8 cellular contexts compared by ENCODE assay signal in genomic region chrX:11533211-11533651, GRCh38.
DNase-seq lines count a peak whose midpoint lies in the region; ATAC-seq and TF ChIP-seq lines count a peak whose summit lies in the region.

No MANE protein-coding gene starts in this region.

- H3K4me3 Mint-ChIP-seq in activated B cell treated with CpG ODN at 0.5 μM for 24 hours = no peak overlapping the region
- H3K4me3 Mint-ChIP-seq in glutamatergic neuron (ENCODE audit: unreplicated experiment) = no peak overlapping the region

- POLR2A ChIA-PET in activated B cell treated with CpG ODN at 0.5 μM for 24 hours (lab: Charles Lee) = no interaction called here

- DNase-seq in D341Med (ENCODE audit: low spot score) (peak; percentile 39), NCI-H2196 (lab: John Stamatoyannopoulos, UW; ENCODE audit: unreplicated experiment) (peak; percentile 45), activated B cell treated with CpG ODN at 0.5 μM for 24 hours (no peak), glutamatergic neuron (no peak), putamen (ENCODE audit: low spot score) (peak; percentile 49), ecto neural progenitor cell (ENCODE audit: low spot score) (no peak)

- H3K27me3 Mint-ChIP-seq in activated B cell treated with CpG ODN at 0.5 μM for 24 hours (no peaks in the 10 kb centered on the region), glutamatergic neuron (ENCODE audit: unreplicated experiment) (no peaks in the 10 kb centered on the region)

- H3K4me1 Mint-ChIP-seq in activated B cell treated with CpG ODN at 0.5 μM for 24 hours (peaks cover 3% of the 10 kb centered on the region), glutamatergic neuron (ENCODE audit: low read depth, unreplicated experiment) (no peaks in the 10 kb centered on the region)

- no peak overlapping the region for H3K27ac Mint-ChIP-seq in activated B cell treated with CpG ODN at 0.5 μM for 24 hours
- no peak overlapping the region for H3K27ac Mint-ChIP-seq in glutamatergic neuron (ENCODE audit: unreplicated experiment)

- CTCF ChIA-PET in activated B cell treated with CpG ODN at 0.5 μM for 24 hours (lab: Charles Lee) = no interaction called here

- TF ChIP-seq CTCF in activated B cell treated with CpG ODN at 0.5 μM for 24 hours (IDR thresholded peaks at IDR 0.05) (peak; percentile 44), glutamatergic neuron (IDR thresholded peaks at IDR 0.05; ENCODE audit: partially characterized antibody, unreplicated experiment) (peak; percentile 84)

- H3K36me3 Mint-ChIP-seq in activated B cell treated with CpG ODN at 0.5 μM for 24 hours (ENCODE audit: low read depth) (no peaks in the 10 kb centered on the region), glutamatergic neuron (ENCODE audit: unreplicated experiment) (no peaks in the 10 kb centered on the region)

- intact Hi-C loops in activated B cell treated with CpG ODN at 0.5 μM for 24 hours (cut with micrococcal nuclease) = loop anchor here (1.0 to 2.0 kb wide), 8 partner anchors 191 to 1237 kb away; no protein-coding TSS in a partner anchor

- H3K9me3 Mint-ChIP-seq in activated B cell treated with CpG ODN at 0.5 μM for 24 hours (no peaks in the 10 kb centered on the region), glutamatergic neuron (ENCODE audit: unreplicated experiment) (no peaks in the 10 kb centered on the region)

- ATAC-seq in GM19324 (IDR thresholded peaks at IDR 0.05; ENCODE audit: low FRiP score, unreplicated experiment) (peak; percentile 52), HG03196 (IDR thresholded peaks at IDR 0.05; ENCODE audit: unreplicated experiment) (peak; percentile 78), activated B cell treated with CpG ODN at 0.5 μM for 24 hours (ENCODE audit: low read depth) (peak; percentile 99)

Comparison
In these comparisons a context has a peak if more than half of its experiments do, and no peak if none do; other contexts are left out.
1. DNase-seq: peak in D341Med (single experiment), NCI-H2196 (single experiment) and putamen (single experiment); none in activated B cell treated with CpG ODN at 0.5 μM for 24 hours (single experiment), glutamatergic neuron (single experiment) and ecto neural progenitor cell (single experiment).
2. Peak in every context shown above with its lines, with median percentiles within 50 percentile points of each other: ATAC-seq.